Comparison of ENCODE assay signal across 30 cellular contexts in genomic region chr18:41320090-41320489, GRCh38.
DNase-seq lines count a peak whose midpoint lies in the region; ATAC-seq, FAIRE-seq and TF ChIP-seq lines count a peak whose summit lies in the region.
"Had no signal": no experiment of that assay in that cellular context is flagged by ENCODE, and none has a peak within 500 bp of the region (broad histone marks: within the 10 kb centered on the region; RNA-seq: fewer than 3 reads in every experiment).

No MANE protein-coding gene starts in this region.

- H3K36me3 Mint-ChIP-seq in Caco-2 (ENCODE audit: insufficient read depth, unreplicated experiment): no peaks in the 10 kb centered on the region
- H3K36me3 Mint-ChIP-seq: activated CD4-positive, alpha-beta memory T cell treated with anti-CD3 and anti-CD28 coated beads for 36 hours had no signal

- dilution Hi-C loops in keratinocyte (cut with MboI; ENCODE audit: extremely low pct_ligation_motif_present, low sequenced_read_pairs): no loop called here

- in situ Hi-C loops in gastrocnemius medialis (cut with MboI; ENCODE audit: low sequenced_read_pairs in 4 of 4): loop anchor here in 1 of 4 donors (25.0 kb wide), 1 partner anchor 108 kb away; no protein-coding TSS in a partner anchor

- H3K9me2 ChIP-seq in PC-3 (replicated peaks; ENCODE audit: low read length): no peaks in the 10 kb centered on the region

- H3K9ac ChIP-seq in PC-3 (ENCODE audit: low read length) (no peak overlapping the region), keratinocyte (ENCODE audit: control insufficient read depth, extremely low read depth, insufficient read depth, low read length) (no peak overlapping the region)
- H3K9ac ChIP-seq: KMS-11 had no signal

- H3K4me3 Mint-ChIP-seq in Caco-2 (ENCODE audit: unreplicated experiment): no peak overlapping the region
- H3K4me3 Mint-ChIP-seq: activated CD4-positive, alpha-beta memory T cell treated with anti-CD3 and anti-CD28 coated beads for 36 hours; CD4-positive, alpha-beta T cell; stimulated activated naive CD8-positive, alpha-beta T cell treated with anti-CD3 and anti-CD28 coated beads, Interleukin-15, Interleukin-2, amounts not matched to agents 100 ng/mL and 50 ng/mL, for 24 hours; T-helper 17 cell had no signal

- H3K9me3 ChIP-seq in Caco-2 (no peaks in the 10 kb centered on the region), PC-3 (ENCODE audit: low read length) (no peaks in the 10 kb centered on the region), keratinocyte (ENCODE audit: control insufficient read depth, low read depth, low read length) (no peaks in the 10 kb centered on the region), gastrocnemius medialis (no peaks in the 10 kb centered on the region)
- H3K9me3 ChIP-seq: A549, right lobe of liver, thoracic aorta had no signal

- peaks cover 4% of the 10 kb centered on the region for H3F3A ChIP-seq in PC-3 (ENCODE audit: low read length, unreplicated experiment)

- no peak overlapping the region for H3K4me3 ChIP-seq in Caco-2 (ENCODE audit: low read depth, low read length)
- H3K4me3 ChIP-seq in PC-3 (ENCODE audit: low read length): no peak overlapping the region
- H3K4me3 ChIP-seq in keratinocyte (ENCODE audit: control insufficient read depth in 2 of 3, extremely low read depth in 1 of 3, insufficient read depth in 2 of 3, low read depth in 1 of 3, low read length in 3 of 3): no peak overlapping the region
- no peak overlapping the region for H3K4me3 ChIP-seq in gastrocnemius medialis
- H3K4me3 ChIP-seq: A549, left lung, right lobe of liver, thoracic aorta had no signal

- intact Hi-C loops in Caco-2 (cut with micrococcal nuclease; ENCODE audit: unreplicated experiment) (no loop called here), PC-3 (cut with micrococcal nuclease) (no loop called here), gastrocnemius medialis (cut with DNase I; ENCODE audit: low total_unique reads) (no loop called here)

- no peak for TF ChIP-seq POLR2A in gastrocnemius medialis (IDR thresholded peaks at IDR 0.05)

- H4K20me1 ChIP-seq in PC-3 (ENCODE audit: low read length): no peaks in the 10 kb centered on the region
- no peaks in the 10 kb centered on the region for H4K20me1 ChIP-seq in keratinocyte (ENCODE audit: control insufficient read depth, extremely low read depth, insufficient read depth, low read length)

- H2AFZ ChIP-seq in PC-3 (ENCODE audit: low read length) (no peak overlapping the region), keratinocyte (ENCODE audit: control insufficient read depth, low read length) (peak overlapping the region; percentile 80)

- TF ChIP-seq CTCF in Caco-2 (IDR thresholded peaks at IDR 0.05; ENCODE audit: insufficient read depth in 1 of 2, low read depth in 1 of 2, low read length in 1 of 2, severe bottlenecking in 1 of 2, unreplicated experiment in 1 of 2) (no peak), PC-3 (conservative IDR thresholded peaks at IDR 0.05; ENCODE audit: low read depth, low read length) (no peak), keratinocyte (optimal IDR thresholded peaks at IDR 0.05 in 1 of 3, IDR thresholded peaks at IDR 0.05 in 1 of 3, conservative IDR thresholded peaks at IDR 0.05 in 1 of 3; ENCODE audit: extremely low read depth in 1 of 3, insufficient read depth in 2 of 3, low read length in 3 of 3) (no peak), gastrocnemius medialis (IDR thresholded peaks at IDR 0.05 in 4 of 5, conservative IDR thresholded peaks at IDR 0.05 in 1 of 5) (no peak)

- DNase-seq in Caco-2 (peak; percentile 26 to 37), NCI-H1105 (lab: John Stamatoyannopoulos, UW) (peak; percentile 20), PC-3 (peak; percentile 35), keratinocyte (ENCODE audit: low read depth, low spot score) (no peak), gastrocnemius medialis (no peak), NCI-H2171 treated with DMSO at 0.1 percent for 48 hours (lab: John Stamatoyannopoulos, UW) (no peak), COLO829 (ENCODE audit: low spot score) (no peak)
- DNase-seq: activated CD4-positive, alpha-beta memory T cell treated with anti-CD3 and anti-CD28 coated beads for 36 hours; activated CD4-positive, CD25-positive, alpha-beta regulatory T cell treated with anti-CD3 and anti-CD28 coated beads, Interleukin-2, amount 50 U/mL, for 72 hours; activated CD8-positive, alpha-beta memory T cell treated with anti-CD3 and anti-CD28 coated beads, Interleukin-2, amount 50 U/mL, for 4 hours; activated naive CD4-positive, alpha-beta T cell treated with Interleukin-2 at 50 U/mL for 16 hours; AML-193; CD4-positive, alpha-beta T cell; DMS 273 treated with DMSO at 0.1 percent for 48 hours; GDM1; left lung; mesenchymal stem cell; NCI-H146; NCI-H2171; NCI-H524 treated with DMSO at 0.1 percent for 48 hours; right lobe of liver; SHP77; stimulated activated CD8-positive, alpha-beta memory T cell treated with anti-CD3 and anti-CD28 coated beads, Interleukin-4, amount 100 ng/mL, for 48 hours; T-helper 17 cell had no signal

- CTCF ChIA-PET in Caco-2 (lab: Charles Lee): no interaction called here
- CTCF ChIA-PET in PC-3 (lab: Charles Lee): no interaction called here

- no peaks in the 10 kb centered on the region for H3K27me3 ChIP-seq in Caco-2 (replicated peaks; ENCODE audit: control insufficient read depth, insufficient read depth, low read length)
- H3K27me3 ChIP-seq in PC-3 (ENCODE audit: low read length): no peaks in the 10 kb centered on the region
- H3K27me3 ChIP-seq in keratinocyte (ENCODE audit: control insufficient read depth, extremely low read depth, insufficient read depth, low read length): no peaks in the 10 kb centered on the region
- no peaks in the 10 kb centered on the region for H3K27me3 ChIP-seq in gastrocnemius medialis
- H3K27me3 ChIP-seq: left lung, right lobe of liver had no signal

- H3K4me2 ChIP-seq in PC-3 (ENCODE audit: low read length) (no peak overlapping the region), keratinocyte (ENCODE audit: control insufficient read depth, extremely low read depth, insufficient read depth, low read depth, low read length) (peak overlapping the region; percentile 57)
- H3K4me2 ChIP-seq: A549, KMS-11 had no signal

- H3K9me1 ChIP-seq in keratinocyte (ENCODE audit: control insufficient read depth, extremely low read depth, insufficient read depth, low read length): no peaks in the 10 kb centered on the region

- no TSS peak for BruUV-seq in Caco-2 (replicated peaks; lab: Mats Ljungman, UMichigan)
- BruUV-seq in PC-3 (replicated peaks; lab: Mats Ljungman, UMichigan): no TSS peak

- no peaks in the 10 kb centered on the region for H3K79me2 ChIP-seq in PC-3 (ENCODE audit: low read length)
- no peaks in the 10 kb centered on the region for H3K79me2 ChIP-seq in keratinocyte (ENCODE audit: control insufficient read depth, insufficient read depth, low read length)

- H3K27ac ChIP-seq in PC-3 (ENCODE audit: low read length) (no peak overlapping the region), keratinocyte (ENCODE audit: control insufficient read depth, insufficient read depth, low read length) (peak overlapping the region; percentile 36), gastrocnemius medialis (no peak overlapping the region)
- H3K27ac ChIP-seq: A549, KMS-11, left lung, right lobe of liver, thoracic aorta had no signal

- H3K27me3 Mint-ChIP-seq in Caco-2 (ENCODE audit: insufficient read depth, unreplicated experiment): no peaks in the 10 kb centered on the region
- H3K27me3 Mint-ChIP-seq: activated CD4-positive, alpha-beta memory T cell treated with anti-CD3 and anti-CD28 coated beads for 36 hours; CD4-positive, alpha-beta T cell; stimulated activated naive CD8-positive, alpha-beta T cell treated with anti-CD3 and anti-CD28 coated beads, Interleukin-15, Interleukin-2, amounts not matched to agents 100 ng/mL and 50 ng/mL, for 24 hours; T-helper 17 cell had no signal

- peaks cover 7% of the 10 kb centered on the region for H3K4me1 Mint-ChIP-seq in Caco-2 (ENCODE audit: low read depth, unreplicated experiment)
- H3K4me1 Mint-ChIP-seq: T-helper 17 cell had no signal

- H3K4me1 ChIP-seq in Caco-2 (peaks cover 12% of the 10 kb centered on the region; the same call in 1 of the 2 replicates), PC-3 (ENCODE audit: insufficient read depth, low read length) (peaks cover 31% of the 10 kb centered on the region), keratinocyte (ENCODE audit: control insufficient read depth, extremely low read depth, insufficient read depth, low read length) (peaks cover 36% of the 10 kb centered on the region), gastrocnemius medialis (no peaks in the 10 kb centered on the region)
- H3K4me1 ChIP-seq: A549, left lung, right lobe of liver had no signal

- no peak overlapping the region for H3K27ac Mint-ChIP-seq in Caco-2 (ENCODE audit: unreplicated experiment)
- H3K27ac Mint-ChIP-seq: activated CD4-positive, alpha-beta memory T cell treated with anti-CD3 and anti-CD28 coated beads for 36 hours; CD4-positive, alpha-beta T cell; stimulated activated naive CD8-positive, alpha-beta T cell treated with anti-CD3 and anti-CD28 coated beads, Interleukin-15, Interleukin-2, amounts not matched to agents 100 ng/mL and 50 ng/mL, for 24 hours; T-helper 17 cell had no signal

- H3K36me3 ChIP-seq in Caco-2 (ENCODE audit: control insufficient read depth, insufficient read depth, low read length) (no peaks in the 10 kb centered on the region), PC-3 (ENCODE audit: low read depth, low read length) (no peaks in the 10 kb centered on the region), keratinocyte (ENCODE audit: control insufficient read depth in 2 of 2, extremely low read depth in 1 of 2, insufficient read depth in 2 of 2, low read length in 2 of 2) (no peaks in the 10 kb centered on the region), gastrocnemius medialis (no peaks in the 10 kb centered on the region)
- H3K36me3 ChIP-seq: left lung, right lobe of liver, thoracic aorta had no signal

- POLR2A ChIA-PET in Caco-2 (lab: Charles Lee): no interaction called here
- POLR2A ChIA-PET in PC-3 (lab: Charles Lee; ENCODE audit: unreplicated experiment): no interaction called here

- H3K9me3 Mint-ChIP-seq in Caco-2 (ENCODE audit: unreplicated experiment): no peaks in the 10 kb centered on the region

- FAIRE-seq in keratinocyte (lab: Jason Lieb, UNC): peak; percentile 73
- FAIRE-seq: A549 had no signal

- ATAC-seq in PC-3 (no peak), gastrocnemius medialis (no peak), GM21390 (IDR thresholded peaks at IDR 0.05; ENCODE audit: unreplicated experiment) (no peak)
- ATAC-seq: A549, left lung, Panc1, right lobe of liver, T-helper 17 cell had no signal

Comparison
In these comparisons a context has a peak if more than half of its experiments do, and no peak if none do; other contexts are left out.
1. DNase-seq: peak in Caco-2 (2 of 2), NCI-H1105 (single experiment) and PC-3 (single experiment); none in keratinocyte (single experiment), gastrocnemius medialis (0 of 2), NCI-H2171 treated with DMSO at 0.1 percent for 48 hours (single experiment) and COLO829 (single experiment).